ENCODE assay signal across 19 cellular contexts in genomic region chr5:154943527-154943926, GRCh38. TPM values are rescaled to one million over a fixed set of nuclear protein-coding genes. Genes with fewer than 3 reads are reported as not detected.
A peak's percentile ranks its signal among the peaks of the same experiment; 100 is the strongest.
DNase-seq lines count a peak whose midpoint lies in the region; ATAC-seq and TF ChIP-seq lines count a peak whose summit lies in the region.
"Had no signal": no experiment of that assay in that cellular context is flagged by ENCODE, and none has a peak within 500 bp of the region (broad histone marks: within the 10 kb centered on the region; RNA-seq: fewer than 3 reads in every experiment).

No MANE protein-coding gene starts in this region.

- H3K9me3 ChIP-seq in A673 (ENCODE audit: low read depth, low read length, poor library complexity, severe bottlenecking) (no peaks in the 10 kb centered on the region), endodermal cell (ENCODE audit: control insufficient read depth, low read length) (no peaks in the 10 kb centered on the region)
- no peaks in the 10 kb centered on the region for H3K9me3 ChIP-seq in CD4-positive, alpha-beta T cell (ENCODE audit: control insufficient read depth, low read length)
- H3K9me3 ChIP-seq: BE2C had no signal

- H3K4me3 ChIP-seq in A673 (ENCODE audit: low read depth, low read length, poor library complexity, severe bottlenecking) (no peak overlapping the region), endodermal cell (ENCODE audit: low read length) (peak overlapping the region; percentile 98)
- H3K4me3 ChIP-seq: GM12878 had no signal

- H3K36me3 ChIP-seq in A673 (ENCODE audit: insufficient read depth, low read length, poor library complexity, severe bottlenecking) (no peaks in the 10 kb centered on the region), endodermal cell (ENCODE audit: control insufficient read depth, insufficient read depth, low read length) (peaks cover 40% of the 10 kb centered on the region)

- no peaks in the 10 kb centered on the region for H3K9me3 Mint-ChIP-seq in CD4-positive, alpha-beta T cell
- H3K9me3 Mint-ChIP-seq in endodermal cell (no peaks in the 10 kb centered on the region), neural crest cell (no peaks in the 10 kb centered on the region)
- H3K9me3 Mint-ChIP-seq: HFFc6 had no signal

- no TSS peak for BruUV-seq in A673 (replicated peaks; lab: Mats Ljungman, UMichigan)

- intact Hi-C loops in A673 (cut with micrococcal nuclease; ENCODE audit: unreplicated experiment) = loop anchor here (5.0 kb wide), 1 partner anchor 59 kb away; no protein-coding TSS in a partner anchor
- intact Hi-C loops in CD4-positive, alpha-beta T cell (cut with DNase I, micrococcal nuclease) = loop anchor here (5.0 to 10.0 kb wide), 4 partner anchors 186 to 1991 kb away; partner anchors contain the start of genes GALNT10 (in 1 of the 2) and LARP1 (in 1 of the 2)

- no peaks in the 10 kb centered on the region for H3K27me3 ChIP-seq in A673 (replicated peaks; ENCODE audit: insufficient read depth, low read depth, low read length, poor library complexity)
- H3K27me3 ChIP-seq in CD4-positive, alpha-beta T cell (ENCODE audit: control insufficient read depth, insufficient read depth, low read length) = no peaks in the 10 kb centered on the region
- H3K27me3 ChIP-seq in endodermal cell (ENCODE audit: control insufficient read depth, insufficient read depth, low read length, poor library complexity, severe bottlenecking) = no peaks in the 10 kb centered on the region
- H3K27me3 ChIP-seq: BE2C had no signal

- H3K4me1 Mint-ChIP-seq in CD4-positive, alpha-beta T cell (ENCODE audit: low read depth) = peaks cover 46% of the 10 kb centered on the region
- H3K4me1 Mint-ChIP-seq in endodermal cell = peaks cover 22% of the 10 kb centered on the region
- H3K4me1 Mint-ChIP-seq in neural crest cell = peaks cover 39% of the 10 kb centered on the region

- CTCF ChIA-PET in A673 (lab: Charles Lee) = no interaction called here
- CTCF ChIA-PET in CD4-positive, alpha-beta T cell (lab: Charles Lee) = no interaction called here

- no peak overlapping the region for H3K4me3 Mint-ChIP-seq in CD4-positive, alpha-beta T cell
- H3K4me3 Mint-ChIP-seq in endodermal cell = peak overlapping the region; percentile 92
- H3K4me3 Mint-ChIP-seq in neural crest cell = peak overlapping the region; percentile 44
- H3K4me3 Mint-ChIP-seq: HFFc6 had no signal

- no peak for TF ChIP-seq CTCF in A673 (conservative IDR thresholded peaks at IDR 0.05; ENCODE audit: low read depth, low read length)
- no peak for TF ChIP-seq CTCF in CD4-positive, alpha-beta T cell (IDR thresholded peaks at IDR 0.05)
- TF ChIP-seq CTCF in endodermal cell (conservative IDR thresholded peaks at IDR 0.05) = no peak
- TF ChIP-seq CTCF in neural crest cell (conservative IDR thresholded peaks at IDR 0.05) = no peak

- DNase-seq in A673 (ENCODE audit: low spot score) = no peak
- no peak for DNase-seq in CD4-positive, alpha-beta T cell
- DNase-seq in endodermal cell = no peak
- no peak for DNase-seq in neural crest cell (ENCODE audit: low read depth, low spot score)
- DNase-seq in NCI-H1105 treated with DMSO at 0.1 percent for 48 hours (lab: John Stamatoyannopoulos, UW) = no peak
- DNase-seq in effector CD4-positive, alpha-beta T cell = no peak
- DNase-seq: ACHN; BE2C; C1 segment of cervical spinal cord; CD4-positive, alpha-beta memory T cell; DMS153; DMS79; GOT3; H7; HFFc6; IMR-90 had no signal

- H3K27me3 Mint-ChIP-seq in CD4-positive, alpha-beta T cell = no peaks in the 10 kb centered on the region
- H3K27me3 Mint-ChIP-seq in endodermal cell (ENCODE audit: insufficient read depth) = no peaks in the 10 kb centered on the region
- H3K27me3 Mint-ChIP-seq in neural crest cell (ENCODE audit: low read depth) = no peaks in the 10 kb centered on the region
- H3K27me3 Mint-ChIP-seq: CD4-positive, alpha-beta memory T cell had no signal

- no peak overlapping the region for H3K9ac ChIP-seq in endodermal cell (ENCODE audit: extremely low read depth, low read length, poor library complexity, severe bottlenecking)

- H3K4me1 ChIP-seq in A673 (ENCODE audit: insufficient read depth, low read length, poor library complexity, severe bottlenecking) (peaks cover 8% of the 10 kb centered on the region), endodermal cell (ENCODE audit: control insufficient read depth, insufficient read depth, low read length) (peaks cover 5% of the 10 kb centered on the region)
- H3K4me1 ChIP-seq: BE2C had no signal

- H3K27ac Mint-ChIP-seq in CD4-positive, alpha-beta T cell = peak overlapping the region; percentile 53
- H3K27ac Mint-ChIP-seq in endodermal cell (peak overlapping the region; percentile 20), neural crest cell (ENCODE audit: unreplicated experiment) (no peak overlapping the region)
- H3K27ac Mint-ChIP-seq: HFFc6 had no signal

- peak overlapping the region; percentile 24 for H3K27ac ChIP-seq in A673 (ENCODE audit: low read depth, low read length, poor library complexity, severe bottlenecking)
- H3K27ac ChIP-seq in CD4-positive, alpha-beta T cell (ENCODE audit: low read depth, low read length) = no peak overlapping the region
- no peak overlapping the region for H3K27ac ChIP-seq in endodermal cell (ENCODE audit: low read depth, low read length)
- H3K27ac ChIP-seq: HL-60 had no signal

- POLR2A ChIA-PET in A673 (lab: Charles Lee; ENCODE audit: low non-redundant PET) = interaction anchor here (0.6 kb wide), 1 partner anchor 27 kb away, joined by 3 read pairs; no protein-coding TSS in a partner anchor
- POLR2A ChIA-PET in CD4-positive, alpha-beta T cell (lab: Charles Lee) = no interaction called here

- no peak for ATAC-seq in CD4-positive, alpha-beta T cell (ENCODE audit: poor library complexity)
- ATAC-seq: GM12878, HCT116 had no signal

- 89 to 93% methylated on average over 4 to 5 of the region's 5 CpGs for WGBS in endodermal cell (ENCODE audit: insufficient coverage in 1 of 2, insufficient read length in 1 of 2), 2 experiments

- peaks cover 20% of the 10 kb centered on the region for H3K36me3 Mint-ChIP-seq in CD4-positive, alpha-beta T cell (ENCODE audit: low read depth)
- H3K36me3 Mint-ChIP-seq in endodermal cell (ENCODE audit: low read depth) (peaks cover 5% of the 10 kb centered on the region), neural crest cell (ENCODE audit: low read depth) (no peaks in the 10 kb centered on the region)

RNA-seq across cellular contexts. Expression of gene MRPL22, which starts 2.7 kb away (rescaled TPM):
- total RNA-seq in A673 (2021) (143 and 147 TPM in 2 replicates), endodermal cell (10 to 100 TPM; 84.3 to 96.6 TPM), neural crest cell (59.5 and 62.4 TPM in 2 replicates)
- 10 to 100 TPM; 29.9 to 30.2 TPM for total RNA-seq in CD4-positive, alpha-beta T cell
- 79.7 TPM for polyA plus RNA-seq in endodermal cell (2013, experiment 1 of 2)
- polyA plus RNA-seq in endodermal cell (2013, experiment 2 of 2) = 103 TPM

RNA-seq across cellular contexts. Expression of gene GEMIN5, which starts 5.5 kb away (rescaled TPM):
- total RNA-seq in A673 (2021) (42.5 and 50.6 TPM in 2 replicates), endodermal cell (10 to 100 TPM; 25.6 to 26.4 TPM), neural crest cell (34.3 and 35.3 TPM in 2 replicates)
- total RNA-seq in CD4-positive, alpha-beta T cell = 1 to 10 TPM; 2.7 to 3.7 TPM
- polyA plus RNA-seq in endodermal cell (2013, experiment 1 of 2) = 20.0 TPM
- 20.9 TPM for polyA plus RNA-seq in endodermal cell (2013, experiment 2 of 2)
